Comparison of ENCODE assay signal across 1 cellular context in the genomic region with DNA sequence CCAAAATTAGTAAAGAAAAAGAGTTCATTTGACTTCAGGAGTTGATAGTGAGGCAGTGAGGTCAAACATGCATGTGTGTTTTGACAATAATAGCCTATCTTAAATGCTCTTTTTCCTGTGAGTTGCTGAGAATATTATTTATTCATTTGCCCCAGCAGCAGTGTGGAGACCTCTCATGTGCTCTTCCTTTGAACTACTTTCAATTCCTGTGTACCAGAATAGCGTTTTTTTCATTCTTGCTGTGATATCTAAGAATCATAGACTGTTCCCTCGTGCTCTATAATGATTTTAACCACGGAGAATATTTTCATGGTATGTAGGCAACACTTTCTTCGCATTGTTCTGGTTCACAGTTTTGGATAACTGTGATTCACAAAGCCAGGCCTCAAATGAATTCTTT.
TF ChIP-seq lines count a peak whose summit lies in the region.

No MANE protein-coding gene starts in this region.

TF ChIP-seq in GM12878, 131 proteins besides CTCF, POLR2A, EP300 and RAD21 (continued from another document):
- TF ChIP-seq, protein P1, sequence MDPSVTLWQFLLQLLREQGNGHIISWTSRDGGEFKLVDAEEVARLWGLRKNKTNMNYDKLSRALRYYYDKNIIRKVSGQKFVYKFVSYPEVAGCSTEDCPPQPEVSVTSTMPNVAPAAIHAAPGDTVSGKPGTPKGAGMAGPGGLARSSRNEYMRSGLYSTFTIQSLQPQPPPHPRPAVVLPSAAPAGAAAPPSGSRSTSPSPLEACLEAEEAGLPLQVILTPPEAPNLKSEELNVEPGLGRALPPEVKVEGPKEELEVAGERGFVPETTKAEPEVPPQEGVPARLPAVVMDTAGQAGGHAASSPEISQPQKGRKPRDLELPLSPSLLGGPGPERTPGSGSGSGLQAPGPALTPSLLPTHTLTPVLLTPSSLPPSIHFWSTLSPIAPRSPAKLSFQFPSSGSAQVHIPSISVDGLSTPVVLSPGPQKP (IDR thresholded peaks at IDR 0.05; ENCODE audit: low read depth, low read length), result no peak
- TF ChIP-seq BHLHE40 (IDR thresholded peaks at IDR 0.05; ENCODE audit: borderline replicate concordance in 1 of 2, low read depth in 2 of 2, low read length in 1 of 2) (peak; percentile 74 to 81; a peak in 3 of 4 replicates), SIX5 (IDR thresholded peaks at IDR 0.05; ENCODE audit: low read depth, low read length, severe bottlenecking) (no peak), HDAC2 (IDR thresholded peaks at IDR 0.05) (no peak), SUZ12 (IDR thresholded peaks at IDR 0.05; ENCODE audit: unreplicated experiment) (no peak), TCF7 (IDR thresholded peaks at IDR 0.05; ENCODE audit: borderline replicate concordance) (peak; percentile 83; the same call in 1 of the 2 replicates), EZH2 (IDR thresholded peaks at IDR 0.05; ENCODE audit: borderline replicate concordance, control insufficient read depth, low read depth, low read length) (no peak), PAX5 (IDR thresholded peaks at IDR 0.05; ENCODE audit: borderline replicate concordance, low read depth, low read length) (no peak), RELA (IDR thresholded peaks at IDR 0.05; ENCODE audit: borderline replicate concordance, partially characterized antibody) (no peak), NR2C1 (IDR thresholded peaks at IDR 0.05) (no peak), BRCA1 (IDR thresholded peaks at IDR 0.05; ENCODE audit: low read depth, low read length) (no peak), NRF1 (conservative IDR thresholded peaks at IDR 0.05; ENCODE audit: low read depth, low read length) (no peak), EGR1 (IDR thresholded peaks at IDR 0.05; ENCODE audit: borderline replicate concordance in 1 of 2, low read depth in 2 of 2, low read length in 2 of 2) (no peak), MEF2A (IDR thresholded peaks at IDR 0.05; ENCODE audit: insufficient read depth, low read depth, low read length) (peak; percentile 69; the same call in 1 of the 2 replicates), ASH2L (IDR thresholded peaks at IDR 0.05; ENCODE audit: borderline replicate concordance, low read depth) (no peak), CBFB (IDR thresholded peaks at IDR 0.05; ENCODE audit: low read depth) (no peak), SPI1 (IDR thresholded peaks at IDR 0.05; ENCODE audit: borderline replicate concordance, insufficient read depth, low read depth, low read length) (peak; percentile 68), CBX5 (IDR thresholded peaks at IDR 0.05; ENCODE audit: low read depth) (no peak), NR2F1 (conservative IDR thresholded peaks at IDR 0.05) (0 out of 2 replicates have a peak, but pooled peaks have one; percentile 15), ZSCAN29 (IDR thresholded peaks at IDR 0.05) (no peak), FOXK2 (IDR thresholded peaks at IDR 0.05) (no peak), JUNB (IDR thresholded peaks at IDR 0.05) (no peak), SMAD5 (IDR thresholded peaks at IDR 0.05; ENCODE audit: low read depth) (no peak), RB1 (IDR thresholded peaks at IDR 0.05; ENCODE audit: borderline replicate concordance) (no peak), KAT2A (conservative IDR thresholded peaks at IDR 0.05; ENCODE audit: control insufficient read depth, low read depth, low read length) (no peak), MTA2 (IDR thresholded peaks at IDR 0.05; ENCODE audit: low read depth) (no peak), NFIC (IDR thresholded peaks at IDR 0.05; ENCODE audit: low read depth, low read length) (0 out of 2 replicates have a peak, but pooled peaks have one; percentile 23), TARDBP (IDR thresholded peaks at IDR 0.05; ENCODE audit: borderline replicate concordance) (no peak), MXI1 (IDR thresholded peaks at IDR 0.05; ENCODE audit: low read depth, low read length) (peak; percentile 36; the same call in 1 of the 2 replicates)
- TF ChIP-seq, protein P2, sequence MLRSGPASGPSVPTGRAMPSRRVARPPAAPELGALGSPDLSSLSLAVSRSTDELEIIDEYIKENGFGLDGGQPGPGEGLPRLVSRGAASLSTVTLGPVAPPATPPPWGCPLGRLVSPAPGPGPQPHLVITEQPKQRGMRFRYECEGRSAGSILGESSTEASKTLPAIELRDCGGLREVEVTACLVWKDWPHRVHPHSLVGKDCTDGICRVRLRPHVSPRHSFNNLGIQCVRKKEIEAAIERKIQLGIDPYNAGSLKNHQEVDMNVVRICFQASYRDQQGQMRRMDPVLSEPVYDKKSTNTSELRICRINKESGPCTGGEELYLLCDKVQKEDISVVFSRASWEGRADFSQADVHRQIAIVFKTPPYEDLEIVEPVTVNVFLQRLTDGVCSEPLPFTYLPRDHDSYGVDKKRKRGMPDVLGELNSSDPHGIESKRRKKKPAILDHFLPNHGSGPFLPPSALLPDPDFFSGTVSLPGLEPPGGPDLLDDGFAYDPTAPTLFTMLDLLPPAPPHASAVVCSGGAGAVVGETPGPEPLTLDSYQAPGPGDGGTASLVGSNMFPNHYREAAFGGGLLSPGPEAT (IDR thresholded peaks at IDR 0.05; ENCODE audit: low read depth), result no peak
- TF ChIP-seq, protein P3, sequence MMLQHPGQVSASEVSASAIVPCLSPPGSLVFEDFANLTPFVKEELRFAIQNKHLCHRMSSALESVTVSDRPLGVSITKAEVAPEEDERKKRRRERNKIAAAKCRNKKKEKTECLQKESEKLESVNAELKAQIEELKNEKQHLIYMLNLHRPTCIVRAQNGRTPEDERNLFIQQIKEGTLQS (IDR thresholded peaks at IDR 0.05; ENCODE audit: borderline replicate concordance, extremely low read depth, low read depth, low read length), result no peak
- TF ChIP-seq, protein P4, sequence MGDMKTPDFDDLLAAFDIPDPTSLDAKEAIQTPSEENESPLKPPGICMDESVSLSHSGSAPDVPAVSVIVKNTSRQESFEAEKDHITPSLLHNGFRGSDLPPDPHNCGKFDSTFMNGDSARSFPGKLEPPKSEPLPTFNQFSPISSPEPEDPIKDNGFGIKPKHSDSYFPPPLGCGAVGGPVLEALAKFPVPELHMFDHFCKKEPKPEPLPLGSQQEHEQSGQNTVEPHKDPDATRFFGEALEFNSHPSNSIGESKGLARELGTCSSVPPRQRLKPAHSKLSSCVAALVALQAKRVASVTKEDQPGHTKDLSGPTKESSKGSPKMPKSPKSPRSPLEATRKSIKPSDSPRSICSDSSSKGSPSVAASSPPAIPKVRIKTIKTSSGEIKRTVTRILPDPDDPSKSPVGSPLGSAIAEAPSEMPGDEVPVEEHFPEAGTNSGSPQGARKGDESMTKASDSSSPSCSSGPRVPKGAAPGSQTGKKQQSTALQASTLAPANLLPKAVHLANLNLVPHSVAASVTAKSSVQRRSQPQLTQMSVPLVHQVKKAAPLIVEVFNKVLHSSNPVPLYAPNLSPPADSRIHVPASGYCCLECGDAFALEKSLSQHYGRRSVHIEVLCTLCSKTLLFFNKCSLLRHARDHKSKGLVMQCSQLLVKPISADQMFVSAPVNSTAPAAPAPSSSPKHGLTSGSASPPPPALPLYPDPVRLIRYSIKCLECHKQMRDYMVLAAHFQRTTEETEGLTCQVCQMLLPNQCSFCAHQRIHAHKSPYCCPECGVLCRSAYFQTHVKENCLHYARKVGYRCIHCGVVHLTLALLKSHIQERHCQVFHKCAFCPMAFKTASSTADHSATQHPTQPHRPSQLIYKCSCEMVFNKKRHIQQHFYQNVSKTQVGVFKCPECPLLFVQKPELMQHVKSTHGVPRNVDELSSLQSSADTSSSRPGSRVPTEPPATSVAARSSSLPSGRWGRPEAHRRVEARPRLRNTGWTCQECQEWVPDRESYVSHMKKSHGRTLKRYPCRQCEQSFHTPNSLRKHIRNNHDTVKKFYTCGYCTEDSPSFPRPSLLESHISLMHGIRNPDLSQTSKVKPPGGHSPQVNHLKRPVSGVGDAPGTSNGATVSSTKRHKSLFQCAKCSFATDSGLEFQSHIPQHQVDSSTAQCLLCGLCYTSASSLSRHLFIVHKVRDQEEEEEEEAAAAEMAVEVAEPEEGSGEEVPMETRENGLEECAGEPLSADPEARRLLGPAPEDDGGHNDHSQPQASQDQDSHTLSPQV (IDR thresholded peaks at IDR 0.05), result no peak
- TF ChIP-seq, protein P5, sequence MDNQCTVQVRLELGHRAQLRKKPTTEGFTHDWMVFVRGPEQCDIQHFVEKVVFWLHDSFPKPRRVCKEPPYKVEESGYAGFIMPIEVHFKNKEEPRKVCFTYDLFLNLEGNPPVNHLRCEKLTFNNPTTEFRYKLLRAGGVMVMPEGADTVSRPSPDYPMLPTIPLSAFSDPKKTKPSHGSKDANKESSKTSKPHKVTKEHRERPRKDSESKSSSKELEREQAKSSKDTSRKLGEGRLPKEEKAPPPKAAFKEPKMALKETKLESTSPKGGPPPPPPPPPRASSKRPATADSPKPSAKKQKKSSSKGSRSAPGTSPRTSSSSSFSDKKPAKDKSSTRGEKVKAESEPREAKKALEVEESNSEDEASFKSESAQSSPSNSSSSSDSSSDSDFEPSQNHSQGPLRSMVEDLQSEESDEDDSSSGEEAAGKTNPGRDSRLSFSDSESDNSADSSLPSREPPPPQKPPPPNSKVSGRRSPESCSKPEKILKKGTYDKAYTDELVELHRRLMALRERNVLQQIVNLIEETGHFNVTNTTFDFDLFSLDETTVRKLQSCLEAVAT (IDR thresholded peaks at IDR 0.05), result no peak
- TF ChIP-seq, protein P6, sequence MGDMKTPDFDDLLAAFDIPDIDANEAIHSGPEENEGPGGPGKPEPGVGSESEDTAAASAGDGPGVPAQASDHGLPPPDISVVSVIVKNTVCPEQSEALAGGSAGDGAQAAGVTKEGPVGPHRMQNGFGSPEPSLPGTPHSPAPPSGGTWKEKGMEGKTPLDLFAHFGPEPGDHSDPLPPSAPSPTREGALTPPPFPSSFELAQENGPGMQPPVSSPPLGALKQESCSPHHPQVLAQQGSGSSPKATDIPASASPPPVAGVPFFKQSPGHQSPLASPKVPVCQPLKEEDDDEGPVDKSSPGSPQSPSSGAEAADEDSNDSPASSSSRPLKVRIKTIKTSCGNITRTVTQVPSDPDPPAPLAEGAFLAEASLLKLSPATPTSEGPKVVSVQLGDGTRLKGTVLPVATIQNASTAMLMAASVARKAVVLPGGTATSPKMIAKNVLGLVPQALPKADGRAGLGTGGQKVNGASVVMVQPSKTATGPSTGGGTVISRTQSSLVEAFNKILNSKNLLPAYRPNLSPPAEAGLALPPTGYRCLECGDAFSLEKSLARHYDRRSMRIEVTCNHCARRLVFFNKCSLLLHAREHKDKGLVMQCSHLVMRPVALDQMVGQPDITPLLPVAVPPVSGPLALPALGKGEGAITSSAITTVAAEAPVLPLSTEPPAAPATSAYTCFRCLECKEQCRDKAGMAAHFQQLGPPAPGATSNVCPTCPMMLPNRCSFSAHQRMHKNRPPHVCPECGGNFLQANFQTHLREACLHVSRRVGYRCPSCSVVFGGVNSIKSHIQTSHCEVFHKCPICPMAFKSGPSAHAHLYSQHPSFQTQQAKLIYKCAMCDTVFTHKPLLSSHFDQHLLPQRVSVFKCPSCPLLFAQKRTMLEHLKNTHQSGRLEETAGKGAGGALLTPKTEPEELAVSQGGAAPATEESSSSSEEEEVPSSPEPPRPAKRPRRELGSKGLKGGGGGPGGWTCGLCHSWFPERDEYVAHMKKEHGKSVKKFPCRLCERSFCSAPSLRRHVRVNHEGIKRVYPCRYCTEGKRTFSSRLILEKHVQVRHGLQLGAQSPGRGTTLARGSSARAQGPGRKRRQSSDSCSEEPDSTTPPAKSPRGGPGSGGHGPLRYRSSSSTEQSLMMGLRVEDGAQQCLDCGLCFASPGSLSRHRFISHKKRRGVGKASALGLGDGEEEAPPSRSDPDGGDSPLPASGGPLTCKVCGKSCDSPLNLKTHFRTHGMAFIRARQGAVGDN (IDR thresholded peaks at IDR 0.05), result 0 out of 2 replicates have a peak, but pooled peaks have one; percentile 35
